16 cellular contexts compared by ENCODE assay signal in the genomic region with DNA sequence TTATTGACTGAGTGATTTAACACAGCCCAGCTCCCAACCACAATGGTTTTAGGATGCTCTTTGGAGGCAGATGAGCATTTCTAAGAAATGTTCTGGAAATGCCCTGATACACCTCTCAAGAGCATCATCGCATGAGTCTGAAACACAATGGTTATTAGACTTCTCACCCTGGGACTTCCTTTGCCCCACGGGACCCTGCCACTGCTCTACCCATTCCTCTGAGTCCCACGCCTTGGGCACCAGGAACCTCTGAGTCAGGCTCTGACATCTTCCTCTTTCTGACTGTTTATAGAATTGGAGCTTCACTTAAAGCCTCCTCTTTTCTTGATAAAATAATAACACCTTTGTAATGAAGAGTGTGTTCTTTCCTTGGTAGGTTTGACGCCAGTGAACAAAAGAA.
"Had no signal": no experiment of that assay in that cellular context is flagged by ENCODE, and none has a peak within 500 bp of the region (broad histone marks: within the 10 kb centered on the region; RNA-seq: fewer than 3 reads in every experiment).

No MANE protein-coding gene starts in this region.

- DNase-seq: activated CD4-positive, alpha-beta T cell treated with anti-CD3 and anti-CD28 coated beads for 4 hours; activated CD8-positive, alpha-beta memory T cell treated with anti-CD3 and anti-CD28 coated beads for 24 hours; activated gamma-delta T cell; activated naive CD8-positive, alpha-beta T cell treated with anti-CD3 and anti-CD28 coated beads, Interleukin-2, amount 50 U/mL, for 24 hours; foreskin fibroblast; glutamatergic neuron; lower lobe of right lung; midbrain; small intestine; SW 1271; T1000; trophoblast cell had no signal

- H3K36me3 ChIP-seq: esophagus muscularis mucosa, lower lobe of right lung, neutrophil, right atrium auricular region had no signal

- H3K27me3 Mint-ChIP-seq: activated naive CD8-positive, alpha-beta T cell treated with anti-CD3 and anti-CD28 coated beads, Interleukin-2, amount 50 U/mL, for 24 hours had no signal

- H3K9me3 Mint-ChIP-seq: activated naive CD8-positive, alpha-beta T cell treated with anti-CD3 and anti-CD28 coated beads, Interleukin-2, amount 50 U/mL, for 24 hours had no signal

- H3K27ac Mint-ChIP-seq: activated naive CD8-positive, alpha-beta T cell treated with anti-CD3 and anti-CD28 coated beads, Interleukin-2, amount 50 U/mL, for 24 hours had no signal

- H3K9me3 ChIP-seq: ascending aorta, esophagus muscularis mucosa, lower lobe of right lung, neutrophil, right atrium auricular region had no signal

- H3K27ac ChIP-seq: ascending aorta, esophagus muscularis mucosa, lower lobe of right lung, neutrophil, right atrium auricular region had no signal

- H3K4me3 Mint-ChIP-seq: activated naive CD8-positive, alpha-beta T cell treated with anti-CD3 and anti-CD28 coated beads, Interleukin-2, amount 50 U/mL, for 24 hours had no signal

- ATAC-seq: activated naive CD8-positive, alpha-beta T cell treated with anti-CD3 and anti-CD28 coated beads, Interleukin-2, amount 50 U/mL, for 24 hours; lower lobe of right lung had no signal

- H3K27me3 ChIP-seq: ascending aorta, esophagus muscularis mucosa, right atrium auricular region had no signal

- H3K4me3 ChIP-seq: ascending aorta, esophagus muscularis mucosa, lower lobe of right lung, right atrium auricular region had no signal
